In genomic region chr12:83800022-83800421, GRCh38 we compare ENCODE assay signal across 8 cellular contexts.
"Had no signal": no experiment of that assay in that cellular context is flagged by ENCODE, and none has a peak within 500 bp of the region (broad histone marks: within the 10 kb centered on the region; RNA-seq: fewer than 3 reads in every experiment).

No MANE protein-coding gene starts in this region.

- H3K4me3 ChIP-seq: GM12878 had no signal

- DNase-seq: GDM1, GF-D8 had no signal

- FAIRE-seq: G401.6, GM12878, GM12891, GM12892, GM18507, GM19239 had no signal

- ATAC-seq: GM12878 had no signal
